In the genomic region with DNA sequence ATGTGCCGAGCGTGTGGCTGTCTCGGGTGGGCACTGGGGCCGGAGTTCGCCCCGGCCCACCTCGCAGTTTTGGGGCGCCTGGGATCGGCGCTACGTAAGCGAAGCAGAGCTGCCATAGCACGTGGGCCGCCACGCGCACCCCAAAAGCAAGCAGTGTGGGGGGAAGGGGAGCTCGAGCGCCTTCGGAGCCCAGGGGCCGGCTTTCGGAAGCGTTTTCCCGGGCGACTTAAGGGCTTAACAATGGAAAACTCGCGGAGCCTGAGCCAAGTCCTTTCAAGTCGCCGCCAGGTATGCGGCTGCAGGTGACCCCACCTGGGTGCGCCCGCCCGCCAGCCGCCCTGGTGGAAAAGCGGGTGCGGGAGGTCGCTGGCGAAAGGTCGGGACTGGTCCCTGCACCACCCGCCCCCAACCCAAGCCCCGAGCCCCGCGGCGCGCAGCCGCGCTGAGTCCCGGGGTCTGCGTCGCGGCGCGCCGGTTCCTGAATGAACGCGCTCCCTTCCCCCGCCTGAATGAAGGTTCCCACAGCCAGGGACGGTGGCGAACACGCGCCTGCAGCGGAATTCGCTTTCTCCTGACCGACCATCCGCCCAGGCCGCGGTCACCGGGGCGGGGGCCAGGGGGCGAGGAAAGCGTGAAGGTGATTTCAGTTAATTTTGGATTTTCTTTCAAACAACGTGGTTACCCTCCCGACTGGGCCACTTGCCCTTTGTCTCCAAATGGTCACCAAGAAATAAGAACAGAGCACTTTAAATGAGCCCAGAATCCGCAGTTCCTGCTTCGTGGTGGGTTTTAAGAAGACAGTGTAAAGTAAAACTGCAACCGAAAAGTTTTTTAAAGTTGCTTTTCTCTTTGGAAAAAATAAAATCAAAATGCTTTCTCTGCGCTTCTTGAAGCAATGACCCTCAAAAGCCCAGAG, we compare ENCODE assay signal across 9 cellular contexts. TPM values are rescaled to one million over a fixed set of nuclear protein-coding genes. Genes with fewer than 3 reads are reported as not detected.
DNase-seq lines count a peak whose midpoint lies in the region; ATAC-seq and TF ChIP-seq lines count a peak whose summit lies in the region.
"Had no signal": no experiment of that assay in that cellular context is flagged by ENCODE, and none has a peak within 500 bp of the region (broad histone marks: within the 10 kb centered on the region; RNA-seq: fewer than 3 reads in every experiment).

No MANE protein-coding gene starts in this region.

- peak; percentile 70 for DNase-seq in D341Med (ENCODE audit: low spot score)
- DNase-seq in NCI-H1105 (lab: John Stamatoyannopoulos, UW), result peak; percentile 50
- peak; percentile 53 for DNase-seq in cerebellar cortex (ENCODE audit: low spot score)
- DNase-seq in left lung, result peak; percentile 67 to 83
- no peak for DNase-seq in tibial nerve (ENCODE audit: low spot score in 2 of 2)
- no peak for DNase-seq in stimulated activated CD4-positive, alpha-beta T cell treated with anti-CD3 and anti-CD28 coated beads, Interleukin-12 subunit alpha, Interleukin-12 subunit beta, amount 100 ng/mL, for 4 hours
- DNase-seq in Ammon's horn (ENCODE audit: low spot score), result no peak

- H3K27ac ChIP-seq in left lung, result peak overlapping the region; percentile 55 to 80
- H3K27ac ChIP-seq in tibial nerve, result peak overlapping the region; percentile 17 to 87 (median 68)
- H3K27ac ChIP-seq: KMS-11 had no signal

- TF ChIP-seq POLR2A in tibial nerve (IDR thresholded peaks at IDR 0.05), result no peak

- H3K4me1 ChIP-seq in left lung (peaks cover 32 to 70% of the 10 kb centered on the region in 2 donors), tibial nerve (peaks cover 0 to 61% (median 35%) of the 10 kb centered on the region in 4 donors)

- H3K4me3 ChIP-seq in left lung (peak overlapping the region; percentile 12 to 78), tibial nerve (peak overlapping the region; percentile 34 to 81 (median 52))

- intact Hi-C loops in left lung (cut with DNase I), result no loop called here

- no peaks in the 10 kb centered on the region for H3K9me3 ChIP-seq in left lung
- no peaks in the 10 kb centered on the region for H3K9me3 ChIP-seq in tibial nerve

- WGBS in tibial nerve, 2 donors, result 1 to 2% methylated on average over 42 to 55 of the region's 76 CpGs

- no peak for TF ChIP-seq EP300 in tibial nerve (IDR thresholded peaks at IDR 0.05)

- TF ChIP-seq CTCF in left lung (IDR thresholded peaks at IDR 0.05) (no peak), tibial nerve (IDR thresholded peaks at IDR 0.05) (no peak)

- ATAC-seq in left lung, result peak; percentile 39
- ATAC-seq in GM18868 (IDR thresholded peaks at IDR 0.05; ENCODE audit: unreplicated experiment), result no peak

- peaks cover 11 to 84% of the 10 kb centered on the region in 2 donors for H3K27me3 ChIP-seq in left lung
- peaks cover 0 to 21% of the 10 kb centered on the region in 2 donors for H3K27me3 ChIP-seq in tibial nerve

- H3K36me3 ChIP-seq in left lung, result no peaks in the 10 kb centered on the region
- no peaks in the 10 kb centered on the region for H3K36me3 ChIP-seq in tibial nerve

RNA-seq across cellular contexts. Expression of a gene that starts 2.7 kb away (rescaled TPM):
- 100 to 1,000 TPM; 243 to 581 TPM for total RNA-seq in left lung
- total RNA-seq in tibial nerve, result 100 to 1,000 TPM; 108 to 259 (median 168) TPM

RNA-seq across cellular contexts. Expression of a gene that starts 36.9 kb away (rescaled TPM):
- total RNA-seq in left lung (10 to 100 TPM; 18.0 to 21.6 TPM), tibial nerve (10 to 100 TPM; 22.5 to 29.9 (median 23.1) TPM)

Comparison
In these comparisons a context has a peak if more than half of its experiments do, and no peak if none do; other contexts are left out.
1. DNase-seq: peak in D341Med (single experiment), NCI-H1105 (single experiment), cerebellar cortex (single experiment) and left lung (2 of 2); none in tibial nerve (0 of 2), stimulated activated CD4-positive, alpha-beta T cell treated with anti-CD3 and anti-CD28 coated beads, Interleukin-12 subunit alpha, Interleukin-12 subunit beta, amount 100 ng/mL, for 4 hours (single experiment) and Ammon's horn (single experiment).